Comparison of ENCODE assay signal across 2 cellular contexts in the genomic region with DNA sequence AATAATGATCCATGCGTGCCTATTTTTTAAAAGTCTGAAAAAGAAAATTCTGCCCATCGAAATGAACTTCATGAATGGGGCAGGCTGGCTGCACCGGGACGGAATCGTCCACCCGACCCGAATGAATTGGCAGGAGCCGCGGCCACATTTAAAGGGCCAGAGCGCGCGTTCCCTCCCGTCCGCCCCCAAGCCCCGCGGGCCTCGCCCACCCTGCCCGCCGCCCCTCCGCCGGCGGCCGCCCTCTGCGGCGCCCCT.
TF ChIP-seq lines count a peak whose summit lies in the region.

No MANE protein-coding gene starts in this region.

TF ChIP-seq in liver, 16 proteins besides CTCF, POLR2A, EP300 and RAD21 (continued from another document):
- TF ChIP-seq HNF4G (IDR thresholded peaks at IDR 0.05) (no peak), RXRA (IDR thresholded peaks at IDR 0.05) (no peak), YY1 (IDR thresholded peaks at IDR 0.05) (no peak), TAF1 (conservative IDR thresholded peaks at IDR 0.05) (no peak), FOXA1 (IDR thresholded peaks at IDR 0.05) (no peak), JUND (IDR thresholded peaks at IDR 0.05) (no peak), GABPA (IDR thresholded peaks at IDR 0.05 in 1 of 2, conservative IDR thresholded peaks at IDR 0.05 in 1 of 2) (no peak), SP1 (IDR thresholded peaks at IDR 0.05) (no peak)
- TF ChIP-seq, protein P1, sequence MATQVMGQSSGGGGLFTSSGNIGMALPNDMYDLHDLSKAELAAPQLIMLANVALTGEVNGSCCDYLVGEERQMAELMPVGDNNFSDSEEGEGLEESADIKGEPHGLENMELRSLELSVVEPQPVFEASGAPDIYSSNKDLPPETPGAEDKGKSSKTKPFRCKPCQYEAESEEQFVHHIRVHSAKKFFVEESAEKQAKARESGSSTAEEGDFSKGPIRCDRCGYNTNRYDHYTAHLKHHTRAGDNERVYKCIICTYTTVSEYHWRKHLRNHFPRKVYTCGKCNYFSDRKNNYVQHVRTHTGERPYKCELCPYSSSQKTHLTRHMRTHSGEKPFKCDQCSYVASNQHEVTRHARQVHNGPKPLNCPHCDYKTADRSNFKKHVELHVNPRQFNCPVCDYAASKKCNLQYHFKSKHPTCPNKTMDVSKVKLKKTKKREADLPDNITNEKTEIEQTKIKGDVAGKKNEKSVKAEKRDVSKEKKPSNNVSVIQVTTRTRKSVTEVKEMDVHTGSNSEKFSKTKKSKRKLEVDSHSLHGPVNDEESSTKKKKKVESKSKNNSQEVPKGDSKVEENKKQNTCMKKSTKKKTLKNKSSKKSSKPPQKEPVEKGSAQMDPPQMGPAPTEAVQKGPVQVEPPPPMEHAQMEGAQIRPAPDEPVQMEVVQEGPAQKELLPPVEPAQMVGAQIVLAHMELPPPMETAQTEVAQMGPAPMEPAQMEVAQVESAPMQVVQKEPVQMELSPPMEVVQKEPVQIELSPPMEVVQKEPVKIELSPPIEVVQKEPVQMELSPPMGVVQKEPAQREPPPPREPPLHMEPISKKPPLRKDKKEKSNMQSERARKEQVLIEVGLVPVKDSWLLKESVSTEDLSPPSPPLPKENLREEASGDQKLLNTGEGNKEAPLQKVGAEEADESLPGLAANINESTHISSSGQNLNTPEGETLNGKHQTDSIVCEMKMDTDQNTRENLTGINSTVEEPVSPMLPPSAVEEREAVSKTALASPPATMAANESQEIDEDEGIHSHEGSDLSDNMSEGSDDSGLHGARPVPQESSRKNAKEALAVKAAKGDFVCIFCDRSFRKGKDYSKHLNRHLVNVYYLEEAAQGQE (IDR thresholded peaks at IDR 0.05) = no peak
- TF ChIP-seq, protein P2, sequence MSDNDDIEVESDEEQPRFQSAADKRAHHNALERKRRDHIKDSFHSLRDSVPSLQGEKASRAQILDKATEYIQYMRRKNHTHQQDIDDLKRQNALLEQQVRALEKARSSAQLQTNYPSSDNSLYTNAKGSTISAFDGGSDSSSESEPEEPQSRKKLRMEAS (IDR thresholded peaks at IDR 0.05) = no peak
- TF ChIP-seq, protein P3, sequence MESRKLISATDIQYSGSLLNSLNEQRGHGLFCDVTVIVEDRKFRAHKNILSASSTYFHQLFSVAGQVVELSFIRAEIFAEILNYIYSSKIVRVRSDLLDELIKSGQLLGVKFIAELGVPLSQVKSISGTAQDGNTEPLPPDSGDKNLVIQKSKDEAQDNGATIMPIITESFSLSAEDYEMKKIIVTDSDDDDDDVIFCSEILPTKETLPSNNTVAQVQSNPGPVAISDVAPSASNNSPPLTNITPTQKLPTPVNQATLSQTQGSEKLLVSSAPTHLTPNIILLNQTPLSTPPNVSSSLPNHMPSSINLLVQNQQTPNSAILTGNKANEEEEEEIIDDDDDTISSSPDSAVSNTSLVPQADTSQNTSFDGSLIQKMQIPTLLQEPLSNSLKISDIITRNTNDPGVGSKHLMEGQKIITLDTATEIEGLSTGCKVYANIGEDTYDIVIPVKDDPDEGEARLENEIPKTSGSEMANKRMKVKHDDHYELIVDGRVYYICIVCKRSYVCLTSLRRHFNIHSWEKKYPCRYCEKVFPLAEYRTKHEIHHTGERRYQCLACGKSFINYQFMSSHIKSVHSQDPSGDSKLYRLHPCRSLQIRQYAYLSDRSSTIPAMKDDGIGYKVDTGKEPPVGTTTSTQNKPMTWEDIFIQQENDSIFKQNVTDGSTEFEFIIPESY (IDR thresholded peaks at IDR 0.05) = no peak

TF ChIP-seq in HepG2, 621 proteins besides CTCF, POLR2A, EP300 and RAD21 (continued from another document):
- no peak for TF ChIP-seq ZNF20 (CRISPR knock-in tag; IDR thresholded peaks at IDR 0.05)
- TF ChIP-seq, protein P4, sequence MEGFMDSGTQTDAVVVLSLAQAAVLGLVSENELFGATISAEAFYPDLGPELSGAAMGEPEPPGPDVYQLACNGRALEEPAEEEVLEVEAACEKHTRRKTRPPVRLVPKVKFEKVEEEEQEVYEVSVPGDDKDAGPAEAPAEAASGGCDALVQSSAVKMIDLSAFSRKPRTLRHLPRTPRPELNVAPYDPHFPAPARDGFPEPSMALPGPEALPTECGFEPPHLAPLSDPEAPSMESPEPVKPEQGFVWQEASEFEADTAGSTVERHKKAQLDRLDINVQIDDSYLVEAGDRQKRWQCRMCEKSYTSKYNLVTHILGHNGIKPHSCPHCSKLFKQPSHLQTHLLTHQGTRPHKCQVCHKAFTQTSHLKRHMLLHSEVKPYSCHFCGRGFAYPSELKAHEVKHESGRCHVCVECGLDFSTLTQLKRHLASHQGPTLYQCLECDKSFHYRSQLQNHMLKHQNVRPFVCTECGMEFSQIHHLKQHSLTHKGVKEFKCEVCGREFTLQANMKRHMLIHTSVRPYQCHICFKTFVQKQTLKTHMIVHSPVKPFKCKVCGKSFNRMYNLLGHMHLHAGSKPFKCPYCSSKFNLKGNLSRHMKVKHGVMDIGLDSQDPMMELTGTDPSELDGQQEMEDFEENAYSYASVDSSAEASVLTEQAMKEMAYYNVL (CRISPR knock-in tag; IDR thresholded peaks at IDR 0.05; ENCODE audit: borderline replicate concordance) = no peak
- no peak for TF ChIP-seq TOPORS (CRISPR knock-in tag; IDR thresholded peaks at IDR 0.05)
- TF ChIP-seq NFKBIZ (CRISPR knock-in tag; IDR thresholded peaks at IDR 0.05) = no peak
- TF ChIP-seq DPF2 (CRISPR knock-in tag; IDR thresholded peaks at IDR 0.05; ENCODE audit: borderline replicate concordance, low read depth) = no peak
- TF ChIP-seq NFKB2 (CRISPR knock-in tag; IDR thresholded peaks at IDR 0.05; ENCODE audit: borderline replicate concordance) = no peak
- TF ChIP-seq, protein P5, sequence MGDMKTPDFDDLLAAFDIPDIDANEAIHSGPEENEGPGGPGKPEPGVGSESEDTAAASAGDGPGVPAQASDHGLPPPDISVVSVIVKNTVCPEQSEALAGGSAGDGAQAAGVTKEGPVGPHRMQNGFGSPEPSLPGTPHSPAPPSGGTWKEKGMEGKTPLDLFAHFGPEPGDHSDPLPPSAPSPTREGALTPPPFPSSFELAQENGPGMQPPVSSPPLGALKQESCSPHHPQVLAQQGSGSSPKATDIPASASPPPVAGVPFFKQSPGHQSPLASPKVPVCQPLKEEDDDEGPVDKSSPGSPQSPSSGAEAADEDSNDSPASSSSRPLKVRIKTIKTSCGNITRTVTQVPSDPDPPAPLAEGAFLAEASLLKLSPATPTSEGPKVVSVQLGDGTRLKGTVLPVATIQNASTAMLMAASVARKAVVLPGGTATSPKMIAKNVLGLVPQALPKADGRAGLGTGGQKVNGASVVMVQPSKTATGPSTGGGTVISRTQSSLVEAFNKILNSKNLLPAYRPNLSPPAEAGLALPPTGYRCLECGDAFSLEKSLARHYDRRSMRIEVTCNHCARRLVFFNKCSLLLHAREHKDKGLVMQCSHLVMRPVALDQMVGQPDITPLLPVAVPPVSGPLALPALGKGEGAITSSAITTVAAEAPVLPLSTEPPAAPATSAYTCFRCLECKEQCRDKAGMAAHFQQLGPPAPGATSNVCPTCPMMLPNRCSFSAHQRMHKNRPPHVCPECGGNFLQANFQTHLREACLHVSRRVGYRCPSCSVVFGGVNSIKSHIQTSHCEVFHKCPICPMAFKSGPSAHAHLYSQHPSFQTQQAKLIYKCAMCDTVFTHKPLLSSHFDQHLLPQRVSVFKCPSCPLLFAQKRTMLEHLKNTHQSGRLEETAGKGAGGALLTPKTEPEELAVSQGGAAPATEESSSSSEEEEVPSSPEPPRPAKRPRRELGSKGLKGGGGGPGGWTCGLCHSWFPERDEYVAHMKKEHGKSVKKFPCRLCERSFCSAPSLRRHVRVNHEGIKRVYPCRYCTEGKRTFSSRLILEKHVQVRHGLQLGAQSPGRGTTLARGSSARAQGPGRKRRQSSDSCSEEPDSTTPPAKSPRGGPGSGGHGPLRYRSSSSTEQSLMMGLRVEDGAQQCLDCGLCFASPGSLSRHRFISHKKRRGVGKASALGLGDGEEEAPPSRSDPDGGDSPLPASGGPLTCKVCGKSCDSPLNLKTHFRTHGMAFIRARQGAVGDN (CRISPR knock-in tag; IDR thresholded peaks at IDR 0.05) = no peak
- no peak for TF ChIP-seq SNRNP70 (IDR thresholded peaks at IDR 0.05; ENCODE audit: low read depth, low read length)
- TF ChIP-seq GTF3A (CRISPR knock-in tag; conservative IDR thresholded peaks at IDR 0.05) = no peak
- TF ChIP-seq JDP2 (CRISPR knock-in tag; IDR thresholded peaks at IDR 0.05; ENCODE audit: borderline replicate concordance) = no peak
- TF ChIP-seq, protein P6, sequence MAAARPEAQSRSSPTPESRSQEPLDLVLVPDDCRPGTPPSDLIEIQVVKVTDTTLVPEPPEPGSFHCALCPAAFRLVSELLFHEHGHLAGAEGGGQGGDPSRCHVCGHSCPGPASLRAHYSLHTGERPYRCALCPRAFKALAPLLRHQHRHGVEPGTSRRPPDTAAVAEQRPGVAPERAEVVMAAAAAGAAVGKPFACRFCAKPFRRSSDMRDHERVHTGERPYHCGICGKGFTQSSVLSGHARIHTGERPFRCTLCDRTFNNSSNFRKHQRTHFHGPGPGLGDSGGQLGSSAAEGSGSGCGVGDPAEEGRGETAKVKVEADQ (CRISPR knock-in tag; IDR thresholded peaks at IDR 0.05; ENCODE audit: borderline replicate concordance) = no peak
- TF ChIP-seq, protein P7, sequence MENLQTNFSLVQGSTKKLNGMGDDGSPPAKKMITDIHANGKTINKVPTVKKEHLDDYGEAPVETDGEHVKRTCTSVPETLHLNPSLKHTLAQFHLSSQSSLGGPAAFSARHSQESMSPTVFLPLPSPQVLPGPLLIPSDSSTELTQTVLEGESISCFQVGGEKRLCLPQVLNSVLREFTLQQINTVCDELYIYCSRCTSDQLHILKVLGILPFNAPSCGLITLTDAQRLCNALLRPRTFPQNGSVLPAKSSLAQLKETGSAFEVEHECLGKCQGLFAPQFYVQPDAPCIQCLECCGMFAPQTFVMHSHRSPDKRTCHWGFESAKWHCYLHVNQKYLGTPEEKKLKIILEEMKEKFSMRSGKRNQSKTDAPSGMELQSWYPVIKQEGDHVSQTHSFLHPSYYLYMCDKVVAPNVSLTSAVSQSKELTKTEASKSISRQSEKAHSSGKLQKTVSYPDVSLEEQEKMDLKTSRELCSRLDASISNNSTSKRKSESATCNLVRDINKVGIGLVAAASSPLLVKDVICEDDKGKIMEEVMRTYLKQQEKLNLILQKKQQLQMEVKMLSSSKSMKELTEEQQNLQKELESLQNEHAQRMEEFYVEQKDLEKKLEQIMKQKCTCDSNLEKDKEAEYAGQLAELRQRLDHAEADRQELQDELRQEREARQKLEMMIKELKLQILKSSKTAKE (CRISPR knock-in tag; IDR thresholded peaks at IDR 0.05; ENCODE audit: borderline replicate concordance) = no peak
- TF ChIP-seq SMAD1 (CRISPR knock-in tag; IDR thresholded peaks at IDR 0.05; ENCODE audit: borderline replicate concordance, low read depth) = no peak
- no peak for TF ChIP-seq CBFB (CRISPR knock-in tag; IDR thresholded peaks at IDR 0.05)
TF ChIP-seq in HepG2: peak in this region for 0.
